9 cellular contexts compared by ENCODE assay signal in genomic region chr17:69608808-69609494, GRCh38.
DNase-seq lines count a peak whose midpoint lies in the region; ATAC-seq and TF ChIP-seq lines count a peak whose summit lies in the region.
"Had no signal": no experiment of that assay in that cellular context is flagged by ENCODE, and none has a peak within 500 bp of the region (broad histone marks: within the 10 kb centered on the region; RNA-seq: fewer than 3 reads in every experiment).

No MANE protein-coding gene starts in this region.

- no peaks in the 10 kb centered on the region for H3K36me3 ChIP-seq in Panc1 (ENCODE audit: control insufficient read depth, insufficient read depth, low read length)
- H3K36me3 ChIP-seq: neutrophil had no signal

- no peaks in the 10 kb centered on the region for H3K27me3 ChIP-seq in Panc1 (ENCODE audit: control insufficient read depth, insufficient read depth, low read length)
- H3K27me3 ChIP-seq: neutrophil had no signal

- BruUV-seq in Panc1 (replicated peaks; lab: Mats Ljungman, UMichigan): no TSS peak

- DNase-seq in Panc1 (ENCODE audit: low read depth, low spot score) (no peak), fibroblast of gingiva (ENCODE audit: low read depth) (peak; percentile 95), pons (ENCODE audit: low spot score) (peak; percentile 23), SHP77 treated with DMSO at 0.1 percent for 48 hours (lab: John Stamatoyannopoulos, UW) (no peak), hippocampal formation (lab: John Stamatoyannopoulos, UW) (no peak)

- intact Hi-C loops in Panc1 (cut with micrococcal nuclease; ENCODE audit: unreplicated experiment): loop anchor here (1.0 kb wide), 1 partner anchor 535 kb away; no protein-coding TSS in a partner anchor

- no peak overlapping the region for H3K27ac ChIP-seq in Panc1 (ENCODE audit: low read length)
- H3K27ac ChIP-seq: neutrophil had no signal

- POLR2A ChIA-PET in Panc1 (lab: Charles Lee): interaction anchor here (0.7 kb wide), 1 partner anchor 540 kb away, joined by 5 read pairs; no protein-coding TSS in a partner anchor

- H3K4me3 ChIP-seq in GM08714 (ENCODE audit: low read length) (peak overlapping the region; percentile 26; the same call in 1 of the 2 replicates), Panc1 (ENCODE audit: low read depth in 2 of 2, low read length in 2 of 2) (no peak overlapping the region)

- CTCF ChIA-PET in Panc1 (lab: Charles Lee): interaction anchor here (0.6 to 1.2 kb wide), 3 partner anchors 10 to 943 kb away, joined by 3 to 4 read pairs (median 4); no protein-coding TSS in a partner anchor

- no peak for TF ChIP-seq CTCF in Panc1 (IDR thresholded peaks at IDR 0.05)

- in situ Hi-C loops in Panc1 (cut with HindIII; ENCODE audit: low pct_unique_long_range_greater_than_20kb, low sequenced_read_pairs): no loop called here

- peaks cover 3% of the 10 kb centered on the region; the same call in 1 of the 2 replicates for H3K4me1 ChIP-seq in Panc1 (ENCODE audit: control insufficient read depth, insufficient read depth, low read length)

- H3K9me3 ChIP-seq in Panc1 (ENCODE audit: control insufficient read depth, insufficient read depth, low read depth, low read length): no peaks in the 10 kb centered on the region
- H3K9me3 ChIP-seq: neutrophil had no signal

- ATAC-seq in Panc1 (peak; percentile 62), HG03108 (IDR thresholded peaks at IDR 0.05; ENCODE audit: unreplicated experiment) (no peak), GM19455 (IDR thresholded peaks at IDR 0.05; ENCODE audit: unreplicated experiment) (no peak)

Comparison
In these comparisons a context has a peak if more than half of its experiments do, and no peak if none do; other contexts are left out.
1. DNase-seq: peak in fibroblast of gingiva (single experiment) and pons (single experiment); none in Panc1 (single experiment), SHP77 treated with DMSO at 0.1 percent for 48 hours (single experiment) and hippocampal formation (0 of 2).